Comparison of ENCODE assay signal across 9 cellular contexts in genomic region chr12:12024958-12025682, GRCh38. TPM values are rescaled to one million over a fixed set of nuclear protein-coding genes. Genes with fewer than 3 reads are reported as not detected.
DNase-seq lines count a peak whose midpoint lies in the region; ATAC-seq, FAIRE-seq and TF ChIP-seq lines count a peak whose summit lies in the region.
"Had no signal": no experiment of that assay in that cellular context is flagged by ENCODE, and none has a peak within 500 bp of the region (broad histone marks: within the 10 kb centered on the region; RNA-seq: fewer than 3 reads in every experiment).

No MANE protein-coding gene starts in this region.

- H3K4me3 Mint-ChIP-seq in activated CD8-positive, alpha-beta memory T cell treated with anti-CD3 and anti-CD28 coated beads, Interleukin-2, amount 10 ng/mL, durations not matched to agents 7 days and 5 days = peak overlapping the region; percentile 1
- H3K4me3 Mint-ChIP-seq in stimulated activated memory B cell treated with anti-CD40 and anti-IgM and Interleukin-4, amounts not matched to agents 10 μg/mL and 1 μg/mL and 100 μg/mL, for 72 hours = peak overlapping the region; percentile 40

- no peak for TF ChIP-seq POLR2A in H54 (IDR thresholded peaks at IDR 0.05; ENCODE audit: low read depth, low read length)

- H3K36me3 Mint-ChIP-seq in activated CD8-positive, alpha-beta memory T cell treated with anti-CD3 and anti-CD28 coated beads, Interleukin-2, amount 10 ng/mL, durations not matched to agents 7 days and 5 days = peaks cover 17% of the 10 kb centered on the region
- H3K36me3 Mint-ChIP-seq in stimulated activated memory B cell treated with anti-CD40 and anti-IgM and Interleukin-4, amounts not matched to agents 10 μg/mL and 1 μg/mL and 100 μg/mL, for 72 hours = peaks cover 7% of the 10 kb centered on the region

- H3K9me3 Mint-ChIP-seq in activated CD8-positive, alpha-beta memory T cell treated with anti-CD3 and anti-CD28 coated beads, Interleukin-2, amount 10 ng/mL, durations not matched to agents 7 days and 5 days (ENCODE audit: low read depth) = peaks cover 12% of the 10 kb centered on the region
- peaks cover 8% of the 10 kb centered on the region for H3K9me3 Mint-ChIP-seq in stimulated activated memory B cell treated with anti-CD40 and anti-IgM and Interleukin-4, amounts not matched to agents 10 μg/mL and 1 μg/mL and 100 μg/mL, for 72 hours

- peak overlapping the region; percentile 23 for H3K27ac Mint-ChIP-seq in activated CD8-positive, alpha-beta memory T cell treated with anti-CD3 and anti-CD28 coated beads, Interleukin-2, amount 10 ng/mL, durations not matched to agents 7 days and 5 days
- H3K27ac Mint-ChIP-seq in stimulated activated memory B cell treated with anti-CD40 and anti-IgM and Interleukin-4, amounts not matched to agents 10 μg/mL and 1 μg/mL and 100 μg/mL, for 72 hours = peak overlapping the region; percentile 62

- peak; percentile 47 for ATAC-seq in activated CD8-positive, alpha-beta memory T cell treated with anti-CD3 and anti-CD28 coated beads, Interleukin-2, amount 10 ng/mL, durations not matched to agents 7 days and 5 days
- ATAC-seq in HG03025 (IDR thresholded peaks at IDR 0.05; ENCODE audit: low FRiP score, unreplicated experiment) = peak; percentile 78
- peak; percentile 89 for ATAC-seq in stimulated activated memory B cell treated with anti-CD40 and anti-IgM and Interleukin-4, amounts not matched to agents 10 μg/mL and 1 μg/mL and 100 μg/mL, for 72 hours
- ATAC-seq: A549 had no signal

- peak; percentile 64 for DNase-seq in activated CD8-positive, alpha-beta memory T cell treated with anti-CD3 and anti-CD28 coated beads, Interleukin-2, amount 10 ng/mL, durations not matched to agents 7 days and 5 days
- DNase-seq in activated CD8-positive, alpha-beta memory T cell treated with anti-CD3 and anti-CD28 coated beads, Interleukin-2, amount 50 U/mL, for 4 hours = no peak
- peak; percentile 55 to 71 for DNase-seq in activated CD4-positive, alpha-beta T cell treated with anti-CD3 and anti-CD28 coated beads, Interleukin-2, amount 50 U/mL, for 48 hours
- DNase-seq in NCI-H226 (no peak), HK-2 (ENCODE audit: unreplicated experiment) (no peak), H54 (ENCODE audit: insufficient read length, low spot score) (no peak)

- H3K27me3 Mint-ChIP-seq in activated CD8-positive, alpha-beta memory T cell treated with anti-CD3 and anti-CD28 coated beads, Interleukin-2, amount 10 ng/mL, durations not matched to agents 7 days and 5 days = peaks cover 3% of the 10 kb centered on the region
- no peaks in the 10 kb centered on the region for H3K27me3 Mint-ChIP-seq in stimulated activated memory B cell treated with anti-CD40 and anti-IgM and Interleukin-4, amounts not matched to agents 10 μg/mL and 1 μg/mL and 100 μg/mL, for 72 hours

- CTCF ChIA-PET in activated CD8-positive, alpha-beta memory T cell treated with anti-CD3 and anti-CD28 coated beads, Interleukin-2, amount 10 ng/mL, durations not matched to agents 7 days and 5 days (lab: Charles Lee) = interaction anchor here (0.6 to 2.4 kb wide), 4 partner anchors 9 to 444 kb away, joined by 3 to 7 read pairs (median 5); no protein-coding TSS in a partner anchor

- no peak for FAIRE-seq in H54 (lab: Jason Lieb, UNC)
- FAIRE-seq: A549 had no signal

- H3K4me1 Mint-ChIP-seq in activated CD8-positive, alpha-beta memory T cell treated with anti-CD3 and anti-CD28 coated beads, Interleukin-2, amount 10 ng/mL, durations not matched to agents 7 days and 5 days = peaks cover 18% of the 10 kb centered on the region
- H3K4me1 Mint-ChIP-seq in stimulated activated memory B cell treated with anti-CD40 and anti-IgM and Interleukin-4, amounts not matched to agents 10 μg/mL and 1 μg/mL and 100 μg/mL, for 72 hours = peaks cover 54% of the 10 kb centered on the region

RNA-seq across cellular contexts. Expression of gene BCL2L14, which starts 45.6 kb away (rescaled TPM):
- 10 to 100 TPM in 1 of 2 experiments, 1 to 10 TPM in 1; 3.3 to 12.2 TPM for total RNA-seq in activated CD8-positive, alpha-beta memory T cell treated with anti-CD3 and anti-CD28 coated beads, Interleukin-2, amount 10 ng/mL, durations not matched to agents 7 days and 5 days

Comparison
In these comparisons a context has a peak if more than half of its experiments do, and no peak if none do; other contexts are left out.
1. DNase-seq: peak in activated CD8-positive, alpha-beta memory T cell treated with anti-CD3 and anti-CD28 coated beads, Interleukin-2, amount 10 ng/mL, durations not matched to agents 7 days and 5 days (single experiment) and activated CD4-positive, alpha-beta T cell treated with anti-CD3 and anti-CD28 coated beads, Interleukin-2, amount 50 U/mL, for 48 hours (2 of 2); none in activated CD8-positive, alpha-beta memory T cell treated with anti-CD3 and anti-CD28 coated beads, Interleukin-2, amount 50 U/mL, for 4 hours (single experiment), NCI-H226 (single experiment), HK-2 (single experiment) and H54 (single experiment).
2. Peak in every context shown above with its lines, with median percentiles within 50 percentile points of each other: ATAC-seq.